In genomic region chr5:119333421-119333851, GRCh38 we compare ENCODE assay signal across 9 cellular contexts. TPM values are rescaled to one million over a fixed set of nuclear protein-coding genes. Genes with fewer than 3 reads are reported as not detected.
DNase-seq lines count a peak whose midpoint lies in the region; ATAC-seq and TF ChIP-seq lines count a peak whose summit lies in the region.
"Had no signal": no experiment of that assay in that cellular context is flagged by ENCODE, and none has a peak within 500 bp of the region (broad histone marks: within the 10 kb centered on the region; RNA-seq: fewer than 3 reads in every experiment).

No MANE protein-coding gene starts in this region.

- no peaks in the 10 kb centered on the region for H3K79me2 ChIP-seq in GM23248 (ENCODE audit: insufficient read depth)

- H3F3A ChIP-seq in GM23248 (ENCODE audit: insufficient read depth), result peaks cover 8% of the 10 kb centered on the region

- ATAC-seq in CD8-positive, alpha-beta T cell, result no peak
- peak; percentile 10 for ATAC-seq in GM21367 (IDR thresholded peaks at IDR 0.05; ENCODE audit: unreplicated experiment)

- H2AFZ ChIP-seq in GM23248, result no peak overlapping the region

- intact Hi-C loops in CD8-positive, alpha-beta T cell (cut with DNase I, micrococcal nuclease), result loop anchor here (1.0 to 5.0 kb wide), 4 partner anchors 8 to 79 kb away; no protein-coding TSS in a partner anchor

- POLR2A ChIA-PET in CD8-positive, alpha-beta T cell (lab: Charles Lee), result interaction anchor here (1.2 to 5.6 kb wide), 2 partner anchors 13 to 22 kb away, joined by 6 to 32 read pairs; no protein-coding TSS in a partner anchor

- no peaks in the 10 kb centered on the region for H3K9me2 ChIP-seq in GM23248 (ENCODE audit: insufficient read depth)

- H3K36me3 ChIP-seq in CD8-positive, alpha-beta T cell (ENCODE audit: insufficient read depth, low read length), result no peaks in the 10 kb centered on the region
- H3K36me3 ChIP-seq in GM23248 (ENCODE audit: low read depth), result no peaks in the 10 kb centered on the region
- H3K36me3 ChIP-seq: thoracic aorta had no signal

- no peak overlapping the region for H3K4me2 ChIP-seq in GM23248 (ENCODE audit: unreplicated experiment)

- peak overlapping the region; percentile 22 for H3K4me3 ChIP-seq in CD8-positive, alpha-beta T cell (ENCODE audit: low read depth, low read length)
- peak overlapping the region; percentile 35 for H3K4me3 ChIP-seq in epithelial cell of esophagus (ENCODE audit: low read length)
- H3K4me3 ChIP-seq in coronary artery, result no peak overlapping the region
- no peak overlapping the region for H3K4me3 ChIP-seq in GM23248
- H3K4me3 ChIP-seq: thoracic aorta had no signal

- H3K4me3 Mint-ChIP-seq in CD8-positive, alpha-beta T cell, result peak overlapping the region; percentile 83
- peak overlapping the region; percentile 91 to 97 (median 94) for H3K4me3 Mint-ChIP-seq in IgD-negative memory B cell

- DNase-seq in CD8-positive, alpha-beta T cell, result no peak
- DNase-seq in epithelial cell of esophagus (ENCODE audit: low read depth) (peak; percentile 86), coronary artery (ENCODE audit: low spot score) (no peak), DMS153 treated with DMSO at 0.1 percent for 48 hours (lab: John Stamatoyannopoulos, UW; ENCODE audit: unreplicated experiment) (no peak), GM23248 (no peak)
- no peak for DNase-seq in effector CD4-positive, alpha-beta T cell

- H3K27me3 ChIP-seq in CD8-positive, alpha-beta T cell (ENCODE audit: insufficient read depth, low read length), result no peaks in the 10 kb centered on the region
- no peaks in the 10 kb centered on the region for H3K27me3 ChIP-seq in GM23248 (replicated peaks; ENCODE audit: insufficient read depth)

- H3K9ac ChIP-seq in GM23248, result no peak overlapping the region

- CTCF ChIA-PET in CD8-positive, alpha-beta T cell (lab: Charles Lee), result interaction anchor here (1.4 to 2.4 kb wide), 4 partner anchors 10 to 60 kb away, joined by 4 to 8 read pairs (median 6); no protein-coding TSS in a partner anchor

- no peaks in the 10 kb centered on the region for H3K27me3 Mint-ChIP-seq in CD8-positive, alpha-beta T cell (ENCODE audit: low read depth)
- no peaks in the 10 kb centered on the region for H3K27me3 Mint-ChIP-seq in IgD-negative memory B cell

- peaks cover 20% of the 10 kb centered on the region for H3K36me3 Mint-ChIP-seq in CD8-positive, alpha-beta T cell
- no peaks in the 10 kb centered on the region for H3K36me3 Mint-ChIP-seq in IgD-negative memory B cell

- no peaks in the 10 kb centered on the region for H4K20me1 ChIP-seq in GM23248 (ENCODE audit: insufficient read depth)

- 96 to 97% methylated on average over 5 of the region's 5 CpGs for WGBS in GM23248 (ENCODE audit: low coverage in 1 of 2, low lambda C conversion rate in 2 of 2, missing lambda C conversion rate in 2 of 2), 2 experiments

- H3K9me3 Mint-ChIP-seq in CD8-positive, alpha-beta T cell, result no peaks in the 10 kb centered on the region
- H3K9me3 Mint-ChIP-seq in IgD-negative memory B cell, result no peaks in the 10 kb centered on the region

- no peaks in the 10 kb centered on the region for H3K9me3 ChIP-seq in CD8-positive, alpha-beta T cell (ENCODE audit: low read length)
- no peaks in the 10 kb centered on the region for H3K9me3 ChIP-seq in GM23248 (ENCODE audit: low read depth)
- H3K9me3 ChIP-seq: thoracic aorta had no signal

- peak overlapping the region; percentile 23 for H3K27ac ChIP-seq in CD8-positive, alpha-beta T cell (ENCODE audit: low read depth, low read length)
- H3K27ac ChIP-seq in coronary artery (no peak overlapping the region), GM23248 (no peak overlapping the region)
- H3K27ac ChIP-seq: thoracic aorta had no signal

- in situ Hi-C loops in GM23248 (cut with MboI), result no loop called here

- peaks cover 96% of the 10 kb centered on the region for H3K4me1 Mint-ChIP-seq in CD8-positive, alpha-beta T cell (ENCODE audit: low read depth)
- peaks cover 59 to 66% (median 65%) of the 10 kb centered on the region in 3 donors for H3K4me1 Mint-ChIP-seq in IgD-negative memory B cell

- H3K4me1 ChIP-seq in CD8-positive, alpha-beta T cell (ENCODE audit: insufficient read depth, low read length), result peaks cover 98% of the 10 kb centered on the region
- peaks cover 6% of the 10 kb centered on the region for H3K4me1 ChIP-seq in GM23248 (ENCODE audit: insufficient read depth)

- no peak for TF ChIP-seq CTCF in CD8-positive, alpha-beta T cell (IDR thresholded peaks at IDR 0.05)
- TF ChIP-seq CTCF in epithelial cell of esophagus (IDR thresholded peaks at IDR 0.05; ENCODE audit: insufficient read depth, low read depth, low read length, missing control alignments), result no peak
- no peak for TF ChIP-seq CTCF in coronary artery (IDR thresholded peaks at IDR 0.05)

- peak overlapping the region; percentile 95 for H3K27ac Mint-ChIP-seq in CD8-positive, alpha-beta T cell
- H3K27ac Mint-ChIP-seq in IgD-negative memory B cell, result peak overlapping the region; percentile 77 to 95 (median 84)

RNA-seq across cellular contexts. Expression of gene TNFAIP8, which starts 22.4 kb away (rescaled TPM):
- total RNA-seq in CD8-positive, alpha-beta T cell, result 10 to 100 TPM; 62.3 to 63.0 TPM
- polyA plus RNA-seq in IgD-negative memory B cell (285 TPM), GM23248 (2016; fragmentation: Nextera tagmentation; extraction: Ambion mirVana) (10.3 and 10.4 TPM in 2 replicates)
- 9.9 and 14.8 TPM in 2 replicates for total RNA-seq in GM23248 (2014; rRNA removed; shearing (Covaris generic))

Comparison
In these comparisons a context has a peak if more than half of its experiments do, and no peak if none do; other contexts are left out.
1. H3K4me3 ChIP-seq: peak in CD8-positive, alpha-beta T cell (single experiment) and epithelial cell of esophagus (single experiment); none in coronary artery (single experiment) and GM23248 (single experiment).